Comparison of ENCODE assay signal across 24 cellular contexts in the genomic region with DNA sequence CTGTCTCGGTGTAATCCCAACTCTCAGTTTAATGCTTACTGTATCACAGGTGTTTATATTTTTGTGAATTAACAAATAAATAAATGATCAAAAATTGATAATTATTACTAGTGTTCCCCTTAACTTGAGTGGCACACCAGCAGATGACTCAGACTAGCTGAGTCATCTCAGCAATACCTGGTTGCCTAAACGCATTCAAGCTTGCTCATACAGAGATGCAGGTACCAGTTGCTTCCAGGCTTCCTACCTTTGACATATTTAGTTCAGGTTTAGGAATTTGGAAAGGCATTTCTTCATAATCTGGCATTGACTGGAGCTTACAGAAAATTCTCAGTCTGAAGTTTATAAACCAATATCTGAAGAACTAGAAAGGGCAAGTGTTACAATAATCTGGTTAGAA.
DNase-seq lines count a peak whose midpoint lies in the region; ATAC-seq and TF ChIP-seq lines count a peak whose summit lies in the region.
"Had no signal": no experiment of that assay in that cellular context is flagged by ENCODE, and none has a peak within 500 bp of the region (broad histone marks: within the 10 kb centered on the region; RNA-seq: fewer than 3 reads in every experiment).

No MANE protein-coding gene starts in this region.

- no peaks in the 10 kb centered on the region for H3K4me1 ChIP-seq in breast epithelium
- peaks cover 0 to 15% (median 7%) of the 10 kb centered on the region in 5 donors for H3K4me1 ChIP-seq in subcutaneous abdominal adipose tissue (ENCODE audit: control insufficient read depth in 5 of 5, insufficient read depth in 5 of 5, low read length in 5 of 5)

- no TSS peak for BruUV-seq in MCF 10A (replicated peaks; lab: Mats Ljungman, UMichigan)

- peak; percentile 63 for DNase-seq in MCF 10A (ENCODE audit: unreplicated experiment)
- no peak for DNase-seq in breast epithelium (ENCODE audit: low spot score in 2 of 2)
- peak; percentile 76 for DNase-seq in RWPE1 (ENCODE audit: low spot score)
- DNase-seq in activated CD8-positive, alpha-beta memory T cell treated with anti-CD3 and anti-CD28 coated beads for 24 hours, result no peak
- DNase-seq in MG63, result no peak
- DNase-seq: ACHN; CD4-positive, alpha-beta T cell; COR-L47; DMS 273 treated with DMSO at 0.1 percent for 48 hours; NCI-H1105 treated with DMSO at 0.1 percent for 48 hours; NCI-H1694; NCI-H2081 treated with DMSO at 0.1 percent for 48 hours; NCI-H2171 treated with DMSO at 0.1 percent for 48 hours; NCI-H446; NCI-H526; OCI-M1 had no signal

- H3K27me3 Mint-ChIP-seq in MCF 10A (ENCODE audit: insufficient read depth, unreplicated experiment), result no peaks in the 10 kb centered on the region

- H3K36me3 ChIP-seq in breast epithelium, result no peaks in the 10 kb centered on the region
- H3K36me3 ChIP-seq in subcutaneous abdominal adipose tissue (ENCODE audit: control insufficient read depth in 5 of 5, insufficient read depth in 5 of 5, low read length in 5 of 5), result no peaks in the 10 kb centered on the region
- H3K36me3 ChIP-seq in MG63, result no peaks in the 10 kb centered on the region
- H3K36me3 ChIP-seq: BLaER1 had no signal

- CTCF ChIA-PET in MCF 10A (lab: Yijun Ruan, JAX) (interaction anchor here (1.5 kb wide), 1 partner anchor 43 kb away, joined by 4 read pairs; no protein-coding TSS in a partner anchor), RWPE1 (lab: Yijun Ruan, JAX) (interaction anchor here (0.5 kb wide), 1 partner anchor 64 kb away, joined by 6 read pairs; no protein-coding TSS in a partner anchor)

- no peak overlapping the region for H3K9ac ChIP-seq in subcutaneous abdominal adipose tissue (ENCODE audit: low read length in 5 of 5)
- H3K9ac ChIP-seq: BLaER1 had no signal

- POLR2A ChIA-PET in MCF 10A (lab: Yijun Ruan, JAX) (no interaction called here), RWPE1 (lab: Yijun Ruan, JAX; ENCODE audit: low non-redundant PET) (no interaction called here)

- intact Hi-C loops in MCF 10A (cut with micrococcal nuclease), result no loop called here
- intact Hi-C loops in breast epithelium (cut with DNase I; ENCODE audit: low total_unique reads), result no loop called here

- H3K9me3 ChIP-seq in breast epithelium, result no peaks in the 10 kb centered on the region
- H3K9me3 ChIP-seq in subcutaneous abdominal adipose tissue (ENCODE audit: control insufficient read depth in 5 of 5, low read length in 5 of 5), result peaks cover 0 to 4% (median 0%) of the 10 kb centered on the region in 5 donors
- no peaks in the 10 kb centered on the region; the same call in 1 of the 2 replicates for H3K9me3 ChIP-seq in MG63

- H3K27ac Mint-ChIP-seq in MCF 10A (ENCODE audit: low read depth, unreplicated experiment), result no peak overlapping the region
- H3K27ac Mint-ChIP-seq: CD4-positive, alpha-beta T cell had no signal

- no peaks in the 10 kb centered on the region for H3K27me3 ChIP-seq in breast epithelium
- H3K27me3 ChIP-seq in subcutaneous abdominal adipose tissue (ENCODE audit: control insufficient read depth in 5 of 5, insufficient read depth in 4 of 5, low read length in 5 of 5), result no peaks in the 10 kb centered on the region
- H3K27me3 ChIP-seq in MG63, result no peaks in the 10 kb centered on the region
- H3K27me3 ChIP-seq: BLaER1 had no signal

- no peaks in the 10 kb centered on the region for H3K9me3 Mint-ChIP-seq in MCF 10A (ENCODE audit: unreplicated experiment)

- peak; percentile 55 for ATAC-seq in esophagus mucosa
- no peak for ATAC-seq in HG02970 (IDR thresholded peaks at IDR 0.05; ENCODE audit: low FRiP score, unreplicated experiment)
- ATAC-seq: HepG2, K562, SK-N-SH treated with all-trans-retinoic acid at 6 μM for 48 hours had no signal

- H3K36me3 Mint-ChIP-seq in MCF 10A (ENCODE audit: insufficient read depth, unreplicated experiment), result no peaks in the 10 kb centered on the region

- no peak for TF ChIP-seq POLR2A in breast epithelium (IDR thresholded peaks at IDR 0.05)

- no peak for TF ChIP-seq CTCF in MCF 10A (IDR thresholded peaks at IDR 0.05; ENCODE audit: unreplicated experiment)
- no peak for TF ChIP-seq CTCF in breast epithelium (IDR thresholded peaks at IDR 0.05)
- no peak for TF ChIP-seq CTCF in RWPE1 (conservative IDR thresholded peaks at IDR 0.05; ENCODE audit: low read depth)

- no peaks in the 10 kb centered on the region for H3K4me1 Mint-ChIP-seq in MCF 10A (ENCODE audit: insufficient read depth, unreplicated experiment)

- H3K4me3 Mint-ChIP-seq in MCF 10A (ENCODE audit: unreplicated experiment), result no peak overlapping the region
- H3K4me3 Mint-ChIP-seq: CD4-positive, alpha-beta T cell had no signal

- H3K4me3 ChIP-seq in breast epithelium (no peak overlapping the region), subcutaneous abdominal adipose tissue (ENCODE audit: low read depth in 1 of 5, low read length in 5 of 5) (no peak overlapping the region), MG63 (no peak overlapping the region)
- H3K4me3 ChIP-seq: BLaER1, K562 had no signal

- H3K27ac ChIP-seq in breast epithelium (no peak overlapping the region), RWPE1 (no peak overlapping the region), subcutaneous abdominal adipose tissue (ENCODE audit: low read depth, low read length) (peak overlapping the region; percentile 1)
- H3K27ac ChIP-seq: 22Rv1, BLaER1 had no signal

Comparison
In these comparisons a context has a peak if more than half of its experiments do, and no peak if none do; other contexts are left out.
1. DNase-seq: peak in MCF 10A (single experiment) and RWPE1 (single experiment); none in breast epithelium (0 of 2), activated CD8-positive, alpha-beta memory T cell treated with anti-CD3 and anti-CD28 coated beads for 24 hours (single experiment) and MG63 (single experiment).